ENCODE assay signal across 13 cellular contexts in genomic region chrX:24426921-24427746, GRCh38. TPM values are rescaled to one million over a fixed set of nuclear protein-coding genes. Genes with fewer than 3 reads are reported as not detected.
DNase-seq lines count a peak whose midpoint lies in the region; ATAC-seq and TF ChIP-seq lines count a peak whose summit lies in the region.
"Had no signal": no experiment of that assay in that cellular context is flagged by ENCODE, and none has a peak within 500 bp of the region (broad histone marks: within the 10 kb centered on the region; RNA-seq: fewer than 3 reads in every experiment).

No MANE protein-coding gene starts in this region.

- no peaks in the 10 kb centered on the region for H3K27me3 Mint-ChIP-seq in activated CD4-positive, alpha-beta T cell treated with anti-CD3 and anti-CD28 coated beads, Interleukin-2, amount 10 ng/mL, durations not matched to agents 24 days and 14 days

- 49 to 58% methylated on average over 2 to 9 of the region's 10 CpGs for WGBS in esophagus squamous epithelium, 2 donors

- H3K4me1 ChIP-seq in right atrium auricular region (no peaks in the 10 kb centered on the region), esophagus squamous epithelium (peaks cover 11 to 51% (median 11%) of the 10 kb centered on the region in 3 donors), muscle layer of duodenum (ENCODE audit: control insufficient read depth in 1 of 2, insufficient read depth in 2 of 2, low read length in 2 of 2) (peaks cover 4 to 11% of the 10 kb centered on the region in 2 donors), uterus (peaks cover 0 to 6% of the 10 kb centered on the region in 2 donors)
- H3K4me1 ChIP-seq: body of pancreas had no signal

- ATAC-seq in Right ventricle myocardium inferior: peak; percentile 10
- ATAC-seq: body of pancreas had no signal

- H3K27ac ChIP-seq in right atrium auricular region: no peak overlapping the region
- peak overlapping the region; percentile 62 to 79 (median 72) for H3K27ac ChIP-seq in esophagus squamous epithelium
- peak overlapping the region; percentile 65 for H3K27ac ChIP-seq in muscle layer of duodenum (ENCODE audit: low read length)
- H3K27ac ChIP-seq in uterus: peak overlapping the region; percentile 51 to 59
- H3K27ac ChIP-seq: body of pancreas, WERI-Rb-1 had no signal

- intact Hi-C loops in Right ventricle myocardium inferior (cut with DNase I): no loop called here
- intact Hi-C loops in esophagus squamous epithelium (cut with DNase I): no loop called here
- intact Hi-C loops in uterus (cut with DNase I; ENCODE audit: low total_unique reads): no loop called here
- intact Hi-C loops in activated CD4-positive, alpha-beta T cell treated with anti-CD3 and anti-CD28 coated beads, Interleukin-2, amount 10 ng/mL, durations not matched to agents 24 days and 14 days (cut with micrococcal nuclease): no loop called here

- no peaks in the 10 kb centered on the region for H3K9me3 ChIP-seq in right atrium auricular region
- H3K9me3 ChIP-seq in esophagus squamous epithelium: no peaks in the 10 kb centered on the region
- H3K9me3 ChIP-seq in muscle layer of duodenum (ENCODE audit: control insufficient read depth in 1 of 2, low read length in 2 of 2): no peaks in the 10 kb centered on the region
- H3K9me3 ChIP-seq in uterus: no peaks in the 10 kb centered on the region
- H3K9me3 ChIP-seq: body of pancreas had no signal

- no peak overlapping the region for H3K27ac Mint-ChIP-seq in activated CD4-positive, alpha-beta T cell treated with anti-CD3 and anti-CD28 coated beads, Interleukin-2, amount 10 ng/mL, durations not matched to agents 24 days and 14 days

- no peaks in the 10 kb centered on the region for H3K9me3 Mint-ChIP-seq in activated CD4-positive, alpha-beta T cell treated with anti-CD3 and anti-CD28 coated beads, Interleukin-2, amount 10 ng/mL, durations not matched to agents 24 days and 14 days

- H3K36me3 ChIP-seq in right atrium auricular region: no peaks in the 10 kb centered on the region
- no peaks in the 10 kb centered on the region for H3K36me3 ChIP-seq in esophagus squamous epithelium
- H3K36me3 ChIP-seq in muscle layer of duodenum (ENCODE audit: control insufficient read depth in 1 of 2, insufficient read depth in 2 of 2, low read length in 2 of 2): no peaks in the 10 kb centered on the region
- H3K36me3 ChIP-seq in uterus: no peaks in the 10 kb centered on the region
- H3K36me3 ChIP-seq: WERI-Rb-1 had no signal

- no peaks in the 10 kb centered on the region for H3K36me3 Mint-ChIP-seq in activated CD4-positive, alpha-beta T cell treated with anti-CD3 and anti-CD28 coated beads, Interleukin-2, amount 10 ng/mL, durations not matched to agents 24 days and 14 days (ENCODE audit: low read depth)

- TF ChIP-seq POLR2A in esophagus squamous epithelium (IDR thresholded peaks at IDR 0.05) (no peak), uterus (IDR thresholded peaks at IDR 0.05) (no peak)

- TF ChIP-seq CTCF in right atrium auricular region (IDR thresholded peaks at IDR 0.05): no peak
- no peak for TF ChIP-seq CTCF in esophagus squamous epithelium (IDR thresholded peaks at IDR 0.05)
- no peak for TF ChIP-seq CTCF in uterus (IDR thresholded peaks at IDR 0.05)

- DNase-seq in Right ventricle myocardium inferior (ENCODE audit: missing footprints) (no peak), right atrium auricular region (ENCODE audit: low spot score) (no peak), esophagus squamous epithelium (lab: John Stamatoyannopoulos, UW) (no peak), uterus (no peak), T-helper 2 cell (no peak), NCI-H524 treated with DMSO at 0.1 percent for 48 hours (lab: John Stamatoyannopoulos, UW) (no peak)
- DNase-seq in activated CD4-positive, alpha-beta T cell treated with anti-CD3 and anti-CD28 coated beads, Interleukin-2, amount 10 ng/mL, durations not matched to agents 24 days and 14 days: no peak
- DNase-seq: body of pancreas, DMS153, NCI-H524, occipital lobe, WERI-Rb-1 had no signal

- no peak overlapping the region for H3K4me3 Mint-ChIP-seq in activated CD4-positive, alpha-beta T cell treated with anti-CD3 and anti-CD28 coated beads, Interleukin-2, amount 10 ng/mL, durations not matched to agents 24 days and 14 days

- H3K4me1 Mint-ChIP-seq in activated CD4-positive, alpha-beta T cell treated with anti-CD3 and anti-CD28 coated beads, Interleukin-2, amount 10 ng/mL, durations not matched to agents 24 days and 14 days: peaks cover 3% of the 10 kb centered on the region

- H3K27me3 ChIP-seq in right atrium auricular region (no peaks in the 10 kb centered on the region), esophagus squamous epithelium (no peaks in the 10 kb centered on the region), muscle layer of duodenum (ENCODE audit: low read depth, low read length) (no peaks in the 10 kb centered on the region), uterus (no peaks in the 10 kb centered on the region)
- H3K27me3 ChIP-seq: body of pancreas had no signal

- no peak overlapping the region for H3K4me3 ChIP-seq in right atrium auricular region
- no peak overlapping the region for H3K4me3 ChIP-seq in esophagus squamous epithelium
- H3K4me3 ChIP-seq in muscle layer of duodenum (ENCODE audit: low read depth in 1 of 2, low read length in 2 of 2): no peak overlapping the region
- H3K4me3 ChIP-seq in uterus: no peak overlapping the region
- H3K4me3 ChIP-seq: body of pancreas had no signal

RNA-seq across cellular contexts. Expression of gene PDK3, which starts 38.0 kb away (rescaled TPM):
- 6.3 TPM for total RNA-seq in Right ventricle myocardium inferior
- 10 to 100 TPM; 30.0 to 34.3 TPM for total RNA-seq in right atrium auricular region
- 10 to 100 TPM in 2 of 4 donors, 1 to 10 TPM in 2; 5.4 to 20.6 (median 12.8) TPM for total RNA-seq in esophagus squamous epithelium
- total RNA-seq in uterus: 10 to 100 TPM in 3 of 4 donors, 1 to 10 TPM in 1; 9.5 to 23.4 (median 17.7) TPM
- 26.3 and 30.7 TPM in 2 replicates for total RNA-seq in activated CD4-positive, alpha-beta T cell treated with anti-CD3 and anti-CD28 coated beads, Interleukin-2, amount 10 ng/mL, durations not matched to agents 24 days and 14 days

Comparison
In these comparisons a context has a peak if more than half of its experiments do, and no peak if none do; other contexts are left out.
1. H3K27ac ChIP-seq: peak in esophagus squamous epithelium (4 of 4), muscle layer of duodenum (single experiment) and uterus (2 of 2); none in right atrium auricular region (0 of 2).